In genomic region chr20:58888521-58889333, GRCh38 we compare ENCODE assay signal across 1 cellular context.
TF ChIP-seq lines count a peak whose summit lies in the region.

No MANE protein-coding gene starts in this region.

TF ChIP-seq in GM12878, 131 proteins besides CTCF, POLR2A, EP300 and RAD21 (continued from another document):
- TF ChIP-seq PAX5 (IDR thresholded peaks at IDR 0.05; ENCODE audit: borderline replicate concordance, low read depth, low read length) (no peak), USF2 (IDR thresholded peaks at IDR 0.05; ENCODE audit: borderline replicate concordance, low read depth, low read length) (no peak), CEBPB (IDR thresholded peaks at IDR 0.05; ENCODE audit: borderline replicate concordance in 1 of 2, low read depth in 2 of 2, low read length in 2 of 2) (no peak), CREM (IDR thresholded peaks at IDR 0.05; ENCODE audit: low read depth) (peak; percentile 97), SIN3A (IDR thresholded peaks at IDR 0.05; ENCODE audit: low read depth, low read length) (peak; percentile 9; the same call in 1 of the 2 replicates)
TF ChIP-seq in GM12878: peak in this region for 39.
